Comparison of ENCODE assay signal across 8 cellular contexts in the genomic region with DNA sequence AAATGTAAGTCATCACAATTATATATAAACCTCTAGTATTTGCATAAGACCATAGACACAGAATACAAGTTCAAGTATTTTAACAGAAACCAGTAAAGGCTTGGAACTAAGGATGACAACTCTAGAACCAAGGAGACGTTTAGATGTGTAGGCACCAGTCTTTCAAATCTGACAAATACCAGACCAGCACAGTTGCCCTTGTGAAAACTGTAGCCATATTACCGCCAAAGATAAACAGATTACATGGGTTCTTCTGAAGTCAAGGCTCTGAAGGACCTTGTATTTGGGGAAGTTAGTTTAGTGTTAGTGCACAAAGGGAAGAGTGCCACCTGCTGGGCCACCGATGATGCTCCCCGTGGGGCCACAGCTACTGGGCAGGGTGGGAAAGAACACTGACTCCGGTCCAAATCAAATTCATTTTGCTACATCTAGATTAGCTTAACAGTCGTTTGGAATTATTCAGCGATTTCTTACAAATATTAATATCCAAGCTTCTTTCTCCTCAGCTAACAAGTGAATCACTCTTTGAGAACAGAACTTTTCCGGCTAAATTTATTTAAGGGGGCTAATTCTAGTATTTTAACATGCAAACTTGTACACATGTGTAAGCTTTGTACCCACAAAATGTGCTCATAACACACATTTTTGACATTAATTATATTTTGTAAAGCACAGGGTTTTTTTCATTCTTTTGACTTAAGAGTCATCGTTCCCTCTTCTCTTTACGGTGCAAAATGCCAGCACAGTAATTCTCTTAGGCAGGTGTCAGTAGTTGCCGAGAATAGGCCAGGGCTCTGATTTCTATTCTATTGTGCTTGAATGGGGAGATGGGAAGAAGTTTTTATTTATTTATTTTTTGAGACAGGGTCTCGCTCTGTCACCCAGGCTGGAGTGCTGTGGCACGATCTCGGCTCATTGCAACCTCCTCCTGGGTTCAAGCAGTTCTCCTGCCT. TPM values are rescaled to one million over a fixed set of nuclear protein-coding genes. Genes with fewer than 3 reads are reported as not detected.
DNase-seq lines count a peak whose midpoint lies in the region; ATAC-seq, FAIRE-seq and TF ChIP-seq lines count a peak whose summit lies in the region.

No MANE protein-coding gene starts in this region.

- TF ChIP-seq CTCF in 22Rv1 (IDR thresholded peaks at IDR 0.05) (peak; percentile 99), ascending aorta (IDR thresholded peaks at IDR 0.05) (peak; percentile 78 to 94 (median 92))

- H3K27ac ChIP-seq in 22Rv1 (no peak overlapping the region), ascending aorta (no peak overlapping the region)

- H3K36me3 ChIP-seq in ascending aorta = no peaks in the 10 kb centered on the region

- no peaks in the 10 kb centered on the region for H3K27me3 ChIP-seq in ascending aorta

- peak; percentile 94 for ATAC-seq in HG02938 (IDR thresholded peaks at IDR 0.05; ENCODE audit: unreplicated experiment)

- DNase-seq in GM18507 (ENCODE audit: extremely low spot score, insufficient read length, low read depth) (peak; percentile 36), NCI-H2029 (lab: John Stamatoyannopoulos, UW) (peak; percentile 54), T1000 (lab: John Stamatoyannopoulos, UW) (peak; percentile 61), ascending aorta (ENCODE audit: low spot score in 2 of 2) (peak in 1 of 2 donors; percentile 89), hippocampal formation (lab: John Stamatoyannopoulos, UW) (peak; percentile 27 to 38)
- peak; percentile 69 for DNase-seq in stimulated activated CD4-positive, alpha-beta T cell treated with anti-CD3 and anti-CD28 coated beads, Interleukin-12 subunit alpha, Interleukin-12 subunit beta, amount 100 ng/mL, for 4 hours

- peak; percentile 96 for FAIRE-seq in GM18507 (lab: Jason Lieb, UNC)

- H3K9me3 ChIP-seq in ascending aorta = no peaks in the 10 kb centered on the region

- intact Hi-C loops in ascending aorta (cut with DNase I) = loop anchor here (1.0 to 10.0 kb wide), 3 partner anchors 173 to 227 kb away; partner anchors contain the start of genes EDEM3, SWT1 and TRMT1L

- H3K4me3 ChIP-seq in ascending aorta = no peak overlapping the region

- no peaks in the 10 kb centered on the region for H3K4me1 ChIP-seq in ascending aorta

RNA-seq across cellular contexts. Expression of gene NIBAN1, which starts 8.0 kb away (rescaled TPM):
- total RNA-seq in ascending aorta = 74.6 TPM
